In genomic region chr4:118872181-118872580, GRCh38 we compare ENCODE assay signal across 17 cellular contexts. TPM values are rescaled to one million over a fixed set of nuclear protein-coding genes. Genes with fewer than 3 reads are reported as not detected.
DNase-seq lines count a peak whose midpoint lies in the region; ATAC-seq, FAIRE-seq and TF ChIP-seq lines count a peak whose summit lies in the region.
"Had no signal": no experiment of that assay in that cellular context is flagged by ENCODE, and none has a peak within 500 bp of the region (broad histone marks: within the 10 kb centered on the region; RNA-seq: fewer than 3 reads in every experiment).

No MANE protein-coding gene starts in this region.

- no peaks in the 10 kb centered on the region for H3K27me3 Mint-ChIP-seq in astrocyte (ENCODE audit: low read depth, unreplicated experiment)
- H3K27me3 Mint-ChIP-seq: CD4-positive, alpha-beta memory T cell had no signal

- no peaks in the 10 kb centered on the region for H3K36me3 ChIP-seq in astrocyte (ENCODE audit: insufficient read depth, low read length)
- no peaks in the 10 kb centered on the region for H3K36me3 ChIP-seq in bronchial epithelial cell (ENCODE audit: control insufficient read depth, insufficient read depth, low read length)
- no peaks in the 10 kb centered on the region for H3K36me3 ChIP-seq in trophoblast cell (ENCODE audit: control insufficient read depth in 1 of 2, insufficient read depth in 2 of 2, low read length in 2 of 2)

- no peak overlapping the region for H4K12ac ChIP-seq in trophoblast cell (ENCODE audit: low read depth, low read length)

- H3K9ac ChIP-seq in astrocyte (ENCODE audit: low read length) (no peak overlapping the region), trophoblast cell (ENCODE audit: low read length) (no peak overlapping the region)
- H3K9ac ChIP-seq: GM23248 had no signal

- no peak overlapping the region for H2BK5ac ChIP-seq in trophoblast cell (ENCODE audit: low read depth, low read length, poor library complexity)

- H3K9me3 ChIP-seq in astrocyte (ENCODE audit: insufficient read depth, low read depth, low read length) (no peaks in the 10 kb centered on the region), trophoblast cell (ENCODE audit: insufficient read depth, low read depth, low read length) (no peaks in the 10 kb centered on the region)
- H3K9me3 ChIP-seq: Caco-2 had no signal

- H3K18ac ChIP-seq in trophoblast cell (ENCODE audit: low read length): no peak overlapping the region

- no peak overlapping the region for H4K8ac ChIP-seq in trophoblast cell (ENCODE audit: low read depth, low read length)

- ATAC-seq in GM21737 (IDR thresholded peaks at IDR 0.05; ENCODE audit: unreplicated experiment) (no peak), HG03442 (IDR thresholded peaks at IDR 0.05; ENCODE audit: unreplicated experiment) (no peak)

- H3K4me3 Mint-ChIP-seq in astrocyte (ENCODE audit: unreplicated experiment): no peak overlapping the region
- H3K4me3 Mint-ChIP-seq: CD4-positive, alpha-beta memory T cell had no signal

- H3K4ac ChIP-seq in trophoblast cell (ENCODE audit: low read depth, low read length): no peak overlapping the region

- FAIRE-seq in astrocyte (lab: Jason Lieb, UNC) (peak; percentile 55), bronchial epithelial cell (lab: Jason Lieb, UNC) (no peak)
- FAIRE-seq: GM18507, H1 had no signal

- no peaks in the 10 kb centered on the region for H3K36me3 Mint-ChIP-seq in astrocyte (ENCODE audit: low read depth, unreplicated experiment)

- no peak overlapping the region for H3K14ac ChIP-seq in trophoblast cell (ENCODE audit: low read length)

- H3K79me2 ChIP-seq in astrocyte (ENCODE audit: insufficient read depth, low read length): no peaks in the 10 kb centered on the region
- H3K79me2 ChIP-seq in trophoblast cell (ENCODE audit: control insufficient read depth, insufficient read depth, low read length, poor library complexity): no peaks in the 10 kb centered on the region

- no CpG with 5 or more reads among the region's 4 CpGs for WGBS in trophoblast cell (ENCODE audit: extremely low coverage, insufficient coverage, insufficient read length)

- no peak overlapping the region for H2BK120ac ChIP-seq in trophoblast cell (ENCODE audit: insufficient read depth, low read length, poor library complexity)

- no peaks in the 10 kb centered on the region for H3K27me3 ChIP-seq in astrocyte (ENCODE audit: insufficient read depth, low read length)
- no peaks in the 10 kb centered on the region for H3K27me3 ChIP-seq in bronchial epithelial cell (ENCODE audit: control insufficient read depth, insufficient read depth, low read length)
- H3K27me3 ChIP-seq in trophoblast cell (ENCODE audit: insufficient read depth, low read length): no peaks in the 10 kb centered on the region

- H3K4me3 ChIP-seq in astrocyte (ENCODE audit: insufficient read depth, low read depth, low read length): no peak overlapping the region
- H3K4me3 ChIP-seq in bronchial epithelial cell (ENCODE audit: low read depth, low read length): no peak overlapping the region
- H3K4me3 ChIP-seq in trophoblast cell (ENCODE audit: low read depth, low read length): no peak overlapping the region
- H3K4me3 ChIP-seq: GM23248 had no signal

- no peaks in the 10 kb centered on the region for H4K20me1 ChIP-seq in astrocyte (ENCODE audit: insufficient read depth, low read length)

- no peak overlapping the region for H3K23ac ChIP-seq in trophoblast cell (ENCODE audit: low read length)

- H3K27ac Mint-ChIP-seq in astrocyte (ENCODE audit: unreplicated experiment): no peak overlapping the region
- H3K27ac Mint-ChIP-seq: CD4-positive, alpha-beta memory T cell had no signal

- no peak overlapping the region for H2AK5ac ChIP-seq in trophoblast cell (ENCODE audit: low read length)

- H2AFZ ChIP-seq in astrocyte (ENCODE audit: low read depth, low read length) (no peak overlapping the region), trophoblast cell (ENCODE audit: insufficient read depth, low read length, poor library complexity) (no peak overlapping the region)
- H2AFZ ChIP-seq: GM23248 had no signal

- TF ChIP-seq CTCF in astrocyte (IDR thresholded peaks at IDR 0.05; ENCODE audit: insufficient read depth, low read depth, low read length) (no peak), bronchial epithelial cell (IDR thresholded peaks at IDR 0.05; ENCODE audit: insufficient read depth, low read length, severe bottlenecking) (no peak)

- H3K27ac ChIP-seq in astrocyte (ENCODE audit: low read depth, low read length) (no peak overlapping the region), trophoblast cell (ENCODE audit: low read depth, low read length) (no peak overlapping the region)
- H3K27ac ChIP-seq: GM23248 had no signal

- H3K9me3 Mint-ChIP-seq in astrocyte (ENCODE audit: unreplicated experiment): no peaks in the 10 kb centered on the region

- H3K4me2 ChIP-seq in astrocyte (ENCODE audit: low read length): no peak overlapping the region
- no peak overlapping the region for H3K4me2 ChIP-seq in trophoblast cell (ENCODE audit: low read length)

- H3K79me1 ChIP-seq in trophoblast cell (ENCODE audit: low read length): no peaks in the 10 kb centered on the region

- no peak overlapping the region for H4K91ac ChIP-seq in trophoblast cell (ENCODE audit: low read depth, low read length)

- DNase-seq in astrocyte (ENCODE audit: low read depth) (no peak), bronchial epithelial cell (ENCODE audit: low read depth) (peak; percentile 47), trophoblast cell (peak; percentile 28 to 80), DMS53 (lab: John Stamatoyannopoulos, UW) (no peak)
- DNase-seq: C1 segment of cervical spinal cord; Caco-2; CD4-positive, alpha-beta memory T cell; DMS79 treated with DMSO at 0.1 percent for 48 hours; GF-D8; GM23248; H7; HCEC 1CT had no signal

- no peak overlapping the region for H2BK12ac ChIP-seq in trophoblast cell (ENCODE audit: low read length)

- H3K4me1 Mint-ChIP-seq in astrocyte (ENCODE audit: low read depth, unreplicated experiment): peaks cover 18% of the 10 kb centered on the region
- H3K4me1 Mint-ChIP-seq: CD4-positive, alpha-beta memory T cell had no signal

- H3K4me1 ChIP-seq in astrocyte (ENCODE audit: insufficient read depth, low read length) (no peaks in the 10 kb centered on the region), trophoblast cell (ENCODE audit: control insufficient read depth in 1 of 2, insufficient read depth in 2 of 2, low read length in 2 of 2) (no peaks in the 10 kb centered on the region)
- H3K4me1 ChIP-seq: Caco-2 had no signal

RNA-seq across cellular contexts. Expression of gene SYNPO2, which starts 16.5 kb away (rescaled TPM):
- 4.2 and 4.7 TPM in 2 replicates for total RNA-seq in astrocyte
- total RNA-seq in bronchial epithelial cell: 0.13 and 0.26 TPM in 2 replicates
- 6.8 and 7.7 TPM in 2 replicates for polyA plus RNA-seq in trophoblast cell (2013)
- total RNA-seq: G401 had no signal

RNA-seq across cellular contexts. Expression of gene SEC24D, which starts 36.3 kb away (rescaled TPM):
- total RNA-seq in astrocyte (187 and 188 TPM in 2 replicates), bronchial epithelial cell (15.6 and 18.4 TPM in 2 replicates)
- 124 and 126 TPM in 2 replicates for polyA plus RNA-seq in trophoblast cell (2013)

Comparison
In these comparisons a context has a peak if more than half of its experiments do, and no peak if none do; other contexts are left out.
1. DNase-seq: peak in bronchial epithelial cell (single experiment) and trophoblast cell (2 of 2); none in astrocyte (single experiment) and DMS53 (single experiment).